Comparison of ENCODE assay signal across 9 cellular contexts in genomic region chr19:45768644-45769053, GRCh38. TPM values are rescaled to one million over a fixed set of nuclear protein-coding genes. Genes with fewer than 3 reads are reported as not detected.
DNase-seq lines count a peak whose midpoint lies in the region; ATAC-seq and TF ChIP-seq lines count a peak whose summit lies in the region.
"Had no signal": no experiment of that assay in that cellular context is flagged by ENCODE, and none has a peak within 500 bp of the region (broad histone marks: within the 10 kb centered on the region; RNA-seq: fewer than 3 reads in every experiment).

No MANE protein-coding gene starts in this region.

- no peak for TF ChIP-seq POLR2A in ovary (IDR thresholded peaks at IDR 0.05)

- no peak for TF ChIP-seq EP300 in ovary (IDR thresholded peaks at IDR 0.05)

- in situ Hi-C loops in GM13977 (cut with MboI; ENCODE audit: low pct_unique_long_range_greater_than_20kb, low sequenced_read_pairs, unreplicated experiment) = no loop called here

- peaks cover 21% of the 10 kb centered on the region for H3K4me1 ChIP-seq in ovary (ENCODE audit: insufficient read depth)

- ATAC-seq in CD4-positive, alpha-beta T cell (ENCODE audit: poor library complexity) = no peak
- ATAC-seq in activated CD8-positive, alpha-beta T cell treated with anti-CD3 and anti-CD28 coated beads, Interleukin-2, amount 10 ng/mL, durations not matched to agents 7 days and 5 days = no peak

- whole genome bisulfite sequencing in ovary, 3 donors = 1 to 3% (median 1%) methylated on average over 35 to 41 of the region's 41 CpGs

- H3K4me1 Mint-ChIP-seq in CD4-positive, alpha-beta T cell (ENCODE audit: low read depth) = peaks cover 25% of the 10 kb centered on the region
- H3K4me1 Mint-ChIP-seq in activated CD8-positive, alpha-beta T cell treated with anti-CD3 and anti-CD28 coated beads, Interleukin-2, amount 10 ng/mL, durations not matched to agents 7 days and 5 days (ENCODE audit: low read depth) = peaks cover 23% of the 10 kb centered on the region

- H3K36me3 ChIP-seq in ovary = no peaks in the 10 kb centered on the region

- peaks cover 3% of the 10 kb centered on the region for H3K36me3 Mint-ChIP-seq in CD4-positive, alpha-beta T cell (ENCODE audit: low read depth)
- H3K36me3 Mint-ChIP-seq in activated CD8-positive, alpha-beta T cell treated with anti-CD3 and anti-CD28 coated beads, Interleukin-2, amount 10 ng/mL, durations not matched to agents 7 days and 5 days (ENCODE audit: low read depth) = no peaks in the 10 kb centered on the region

- CTCF ChIA-PET in CD4-positive, alpha-beta T cell (lab: Charles Lee) = interaction anchor here (1.9 to 7.2 kb wide), 5 partner anchors 11 to 76 kb away, joined by 8 to 172 read pairs (median 27); partner anchors contain the start of genes FBXO46, QPCTL and SNRPD2
- CTCF ChIA-PET in activated CD8-positive, alpha-beta T cell treated with anti-CD3 and anti-CD28 coated beads, Interleukin-2, amount 10 ng/mL, durations not matched to agents 7 days and 5 days (lab: Charles Lee) = interaction anchor here (0.7 to 9.4 kb wide), 30 partner anchors 8 to 283 kb away, joined by 3 to 238 read pairs (median 7); partner anchors contain the start of genes DMWD, FOXA3, GIPR and MYPOP

- intact Hi-C loops in CD4-positive, alpha-beta T cell (cut with DNase I, micrococcal nuclease) = loop anchor here in 1 of 2 experiments (2.0 kb wide), 1 partner anchor 38 kb away; the partner anchor contains the start of gene FBXO46
- intact Hi-C loops in ovary (cut with DNase I) = loop anchor here in 3 of 4 donors (5.0 to 10.0 kb wide), 3 partner anchors 51 to 76 kb away; partner anchors contain the start of genes QPCTL (in 2 of the 3) and SNRPD2 (in 2 of the 3)

- no peaks in the 10 kb centered on the region for H3K9me3 Mint-ChIP-seq in CD4-positive, alpha-beta T cell
- H3K9me3 Mint-ChIP-seq in activated CD8-positive, alpha-beta T cell treated with anti-CD3 and anti-CD28 coated beads, Interleukin-2, amount 10 ng/mL, durations not matched to agents 7 days and 5 days (ENCODE audit: insufficient read depth) = no peaks in the 10 kb centered on the region

- no peak overlapping the region for H3K27ac Mint-ChIP-seq in CD4-positive, alpha-beta T cell
- peak overlapping the region; percentile 39 for H3K27ac Mint-ChIP-seq in activated CD8-positive, alpha-beta T cell treated with anti-CD3 and anti-CD28 coated beads, Interleukin-2, amount 10 ng/mL, durations not matched to agents 7 days and 5 days

- TF ChIP-seq CTCF in CD4-positive, alpha-beta T cell (IDR thresholded peaks at IDR 0.05) = no peak
- TF ChIP-seq CTCF in ovary (IDR thresholded peaks at IDR 0.05) (no peak), GM13977 (IDR thresholded peaks at IDR 0.05; ENCODE audit: extremely low read depth, insufficient read depth, missing control alignments) (no peak)

- H3K4me3 Mint-ChIP-seq in CD4-positive, alpha-beta T cell = peak overlapping the region; percentile 89
- peak overlapping the region; percentile 81 for H3K4me3 Mint-ChIP-seq in activated CD8-positive, alpha-beta T cell treated with anti-CD3 and anti-CD28 coated beads, Interleukin-2, amount 10 ng/mL, durations not matched to agents 7 days and 5 days

- H3K4me3 ChIP-seq in Jurkat, Clone E6-1 (ENCODE audit: low read length) = peak overlapping the region; percentile 86
- H3K4me3 ChIP-seq in ovary = peak overlapping the region; percentile 91

- peaks cover 14% of the 10 kb centered on the region for H3K27me3 Mint-ChIP-seq in CD4-positive, alpha-beta T cell
- H3K27me3 Mint-ChIP-seq in activated CD8-positive, alpha-beta T cell treated with anti-CD3 and anti-CD28 coated beads, Interleukin-2, amount 10 ng/mL, durations not matched to agents 7 days and 5 days (ENCODE audit: low read depth) = peaks cover 25% of the 10 kb centered on the region

- POLR2A ChIA-PET in CD4-positive, alpha-beta T cell (lab: Charles Lee) = interaction anchor here (0.8 to 3.4 kb wide), 15 partner anchors 10 to 290 kb away, joined by 3 to 52 read pairs (median 7); partner anchors contain the start of genes DMWD, FBXO46, FOXA3 and IRF2BP1
- POLR2A ChIA-PET in activated CD8-positive, alpha-beta T cell treated with anti-CD3 and anti-CD28 coated beads, Interleukin-2, amount 10 ng/mL, durations not matched to agents 7 days and 5 days (lab: Charles Lee) = interaction anchor here (0.6 to 1.7 kb wide), 6 partner anchors 14 to 195 kb away, joined by 3 to 8 read pairs (median 6); partner anchors contain the start of genes QPCTL and SNRPD2

- peaks cover 17% of the 10 kb centered on the region for H3K27me3 ChIP-seq in CD4-positive, alpha-beta T cell (ENCODE audit: control insufficient read depth, insufficient read depth, low read length)
- no peaks in the 10 kb centered on the region for H3K27me3 ChIP-seq in ovary

- DNase-seq in CD4-positive, alpha-beta T cell = peak in 3 of 10 experiments; percentile 16 to 34 (median 28)
- DNase-seq in Jurkat, Clone E6-1 (ENCODE audit: low read depth, low spot score) = no peak
- peak; percentile 56 for DNase-seq in activated CD8-positive, alpha-beta T cell treated with anti-CD3 and anti-CD28 coated beads, Interleukin-2, amount 10 ng/mL, durations not matched to agents 7 days and 5 days
- DNase-seq in fibroblast of gingiva (ENCODE audit: low read depth) = peak; percentile 61
- DNase-seq in ovary = peak in 2 of 5 donors; percentile 76 to 78
- DNase-seq in GM13977 (ENCODE audit: low spot score) = no peak
- no peak for DNase-seq in DMS114 treated with DMSO at 0.1 percent for 48 hours (lab: John Stamatoyannopoulos, UW; ENCODE audit: unreplicated experiment)
- no peak for DNase-seq in COLO829 (ENCODE audit: low spot score)

- H3K9me3 ChIP-seq in CD4-positive, alpha-beta T cell (ENCODE audit: control insufficient read depth, low read length) = no peaks in the 10 kb centered on the region
- no peaks in the 10 kb centered on the region for H3K9me3 ChIP-seq in ovary

- H3K27ac ChIP-seq in CD4-positive, alpha-beta T cell (ENCODE audit: low read depth, low read length) = no peak overlapping the region
- peak overlapping the region; percentile 94 to 96 for H3K27ac ChIP-seq in ovary

RNA-seq across cellular contexts. Expression of gene SIX5, which starts 0.4 kb away (rescaled TPM):
- under 1 TPM; 0.58 to 0.59 TPM for total RNA-seq in CD4-positive, alpha-beta T cell
- polyA plus RNA-seq in Jurkat, Clone E6-1 (2012; ENCODE audit: insufficient read depth, insufficient read length) = 3.6 TPM
- total RNA-seq in activated CD8-positive, alpha-beta T cell treated with anti-CD3 and anti-CD28 coated beads, Interleukin-2, amount 10 ng/mL, durations not matched to agents 7 days and 5 days = under 1 TPM; 0.53 to 0.89 TPM
- total RNA-seq in ovary = 10 to 100 TPM; 21.0 to 64.4 (median 44.4) TPM
- polyA plus RNA-seq in ovary = 10 to 100 TPM in 1 of 2 donors, 1 to 10 TPM in 1; 5.4 to 43.5 TPM

RNA-seq across cellular contexts. Expression of gene DMPK, which starts 13.6 kb away (rescaled TPM):
- total RNA-seq in CD4-positive, alpha-beta T cell = 10 to 100 TPM; 24.0 to 24.9 TPM
- polyA plus RNA-seq in Jurkat, Clone E6-1 (2012; ENCODE audit: insufficient read depth, insufficient read length) = 9.9 TPM
- 10 to 100 TPM in 1 of 2 experiments, 1 to 10 TPM in 1; 9.9 to 14.4 TPM for total RNA-seq in activated CD8-positive, alpha-beta T cell treated with anti-CD3 and anti-CD28 coated beads, Interleukin-2, amount 10 ng/mL, durations not matched to agents 7 days and 5 days
- 100 to 1,000 TPM in 2 of 7 donors, 10 to 100 TPM in 5; 21.0 to 105 (median 62.5) TPM for total RNA-seq in ovary
- 10 to 100 TPM; 24.3 to 56.7 TPM for polyA plus RNA-seq in ovary

RNA-seq across cellular contexts. Expression of gene DMWD, which starts 24.0 kb away (rescaled TPM):
- total RNA-seq in CD4-positive, alpha-beta T cell = 10 to 100 TPM; 28.6 to 31.5 TPM
- 13.4 TPM for polyA plus RNA-seq in Jurkat, Clone E6-1 (2012; ENCODE audit: insufficient read depth, insufficient read length)
- total RNA-seq in activated CD8-positive, alpha-beta T cell treated with anti-CD3 and anti-CD28 coated beads, Interleukin-2, amount 10 ng/mL, durations not matched to agents 7 days and 5 days = 10 to 100 TPM; 20.6 TPM
- 10 to 100 TPM; 28.4 to 85.4 (median 61.1) TPM for total RNA-seq in ovary
- polyA plus RNA-seq in ovary = 10 to 100 TPM; 11.4 to 33.9 TPM

RNA-seq across cellular contexts. Expression of gene MEIOSIN, which starts 35.4 kb away (rescaled TPM):
- total RNA-seq in CD4-positive, alpha-beta T cell = not detected
- 0.53 TPM for polyA plus RNA-seq in Jurkat, Clone E6-1 (2012; ENCODE audit: insufficient read depth, insufficient read length)
- not detected for total RNA-seq in activated CD8-positive, alpha-beta T cell treated with anti-CD3 and anti-CD28 coated beads, Interleukin-2, amount 10 ng/mL, durations not matched to agents 7 days and 5 days
- total RNA-seq in ovary = not detected
- not detected for polyA plus RNA-seq in ovary
- total RNA-seq: NCI-H460 had no signal

RNA-seq across cellular contexts. Expression of gene FBXO46, which starts 38.0 kb away (rescaled TPM):
- 10 to 100 TPM; 17.2 to 17.5 TPM for total RNA-seq in CD4-positive, alpha-beta T cell
- 11.5 TPM for polyA plus RNA-seq in Jurkat, Clone E6-1 (2012; ENCODE audit: insufficient read depth, insufficient read length)
- 10 to 100 TPM; 32.6 to 33.9 TPM for total RNA-seq in activated CD8-positive, alpha-beta T cell treated with anti-CD3 and anti-CD28 coated beads, Interleukin-2, amount 10 ng/mL, durations not matched to agents 7 days and 5 days
- total RNA-seq in ovary = 10 to 100 TPM; 13.4 to 32.5 (median 22.4) TPM
- polyA plus RNA-seq in ovary = 10 to 100 TPM in 1 of 2 donors, 1 to 10 TPM in 1; 6.7 to 13.9 TPM

Comparison
In these comparisons a context has a peak if more than half of its experiments do, and no peak if none do; other contexts are left out.
1. DNase-seq: peak in activated CD8-positive, alpha-beta T cell treated with anti-CD3 and anti-CD28 coated beads, Interleukin-2, amount 10 ng/mL, durations not matched to agents 7 days and 5 days (single experiment) and fibroblast of gingiva (single experiment); none in Jurkat, Clone E6-1 (single experiment), GM13977 (single experiment), DMS114 treated with DMSO at 0.1 percent for 48 hours (single experiment) and COLO829 (single experiment).
2. RNA of gene SIX5, which starts 0.4 kb away (total RNA-seq): 21.0 to 64.4 TPM in ovary; 0.53 to 0.89 TPM in activated CD8-positive, alpha-beta T cell treated with anti-CD3 and anti-CD28 coated beads, Interleukin-2, amount 10 ng/mL, durations not matched to agents 7 days and 5 days and 0.58 to 0.59 TPM in CD4-positive, alpha-beta T cell; every median in the first group is over 10 times any median in the second.